8 cellular contexts compared by ENCODE assay signal in genomic region chr2:70191244-70191735, GRCh38. TPM values are rescaled to one million over a fixed set of nuclear protein-coding genes. Genes with fewer than 3 reads are reported as not detected.
DNase-seq lines count a peak whose midpoint lies in the region; TF ChIP-seq lines count a peak whose summit lies in the region.

No MANE protein-coding gene starts in this region.

- H2AFZ ChIP-seq in neural cell (ENCODE audit: low read depth, low read length) = peak overlapping the region; percentile 90

- in situ Hi-C loops in KBM-7 (cut with MboI; ENCODE audit: low pct_unique_long_range_greater_than_20kb, low sequenced_read_pairs) = no loop called here

- no peak for TF ChIP-seq EP300 in neural cell (conservative IDR thresholded peaks at IDR 0.05; ENCODE audit: poor library complexity, severe bottlenecking)

- no peak for TF ChIP-seq RAD21 in neural cell (conservative IDR thresholded peaks at IDR 0.05)

- H3K27ac ChIP-seq in BLaER1 (peak overlapping the region; percentile 98), duodenal mucosa (ENCODE audit: low read depth, low read length) (peak overlapping the region; percentile 95), neural cell (ENCODE audit: low read length) (peak overlapping the region; percentile 97)

- H3K4me2 ChIP-seq in BLaER1 (peak overlapping the region; percentile 82), neural cell (ENCODE audit: low read length) (no peak overlapping the region)

- H3K36me3 ChIP-seq in BLaER1 (no peaks in the 10 kb centered on the region), duodenal mucosa (ENCODE audit: control insufficient read depth in 1 of 2, insufficient read depth in 2 of 2, low read length in 2 of 2) (no peaks in the 10 kb centered on the region), neural cell (ENCODE audit: insufficient read depth, low read length) (no peaks in the 10 kb centered on the region)

- TF ChIP-seq POLR2A in NB4 (IDR thresholded peaks at IDR 0.05; ENCODE audit: extremely low read depth, insufficient read length) = no peak

- no peaks in the 10 kb centered on the region for H3K27me3 ChIP-seq in BLaER1
- no peaks in the 10 kb centered on the region for H3K27me3 ChIP-seq in duodenal mucosa (ENCODE audit: control insufficient read depth in 1 of 2, insufficient read depth in 2 of 2, low read length in 2 of 2)
- H3K27me3 ChIP-seq in neural cell (ENCODE audit: insufficient read depth, low read depth, low read length) = no peaks in the 10 kb centered on the region

- H3K4me1 ChIP-seq in BLaER1 (peaks cover 8% of the 10 kb centered on the region; the same call in 1 of the 2 replicates), duodenal mucosa (ENCODE audit: control insufficient read depth in 1 of 2, insufficient read depth in 2 of 2, low read length in 2 of 2) (peaks cover 0 to 11% of the 10 kb centered on the region in 2 donors)

- H3K4me3 ChIP-seq in BLaER1 (peak overlapping the region; percentile 73), NB4 (ENCODE audit: low read depth, low read length) (peak overlapping the region; percentile 91), duodenal mucosa (ENCODE audit: low read depth in 1 of 2, low read length in 2 of 2) (peak overlapping the region; percentile 95 to 100), neural cell (ENCODE audit: low read length) (peak overlapping the region; percentile 83)

- no peaks in the 10 kb centered on the region for H3K9me2 ChIP-seq in neural cell (ENCODE audit: insufficient read depth, low read length)

- no peaks in the 10 kb centered on the region for H3F3A ChIP-seq in neural cell (ENCODE audit: insufficient read depth, low read length, poor library complexity, severe bottlenecking)

- TF ChIP-seq CTCF in NB4 (IDR thresholded peaks at IDR 0.05; ENCODE audit: low read depth, low read length) (no peak), neural cell (IDR thresholded peaks at IDR 0.05; ENCODE audit: poor library complexity, severe bottlenecking) (no peak)

- DNase-seq in NB4 (ENCODE audit: low read depth) = no peak
- DNase-seq in DMS53 (lab: John Stamatoyannopoulos, UW) = no peak
- DNase-seq in GOT3 (lab: John Stamatoyannopoulos, UW) = no peak
- DNase-seq in medulla oblongata (ENCODE audit: extremely low spot score) = no peak
- DNase-seq in KBM-7 = no peak

- H3K9ac ChIP-seq in BLaER1 (peak overlapping the region; percentile 96), duodenal mucosa (ENCODE audit: low read depth in 1 of 2, low read length in 2 of 2) (peak overlapping the region; percentile 45 to 97), neural cell (ENCODE audit: low read length) (peak overlapping the region; percentile 95)

- H3K9me3 ChIP-seq in BLaER1 = no peaks in the 10 kb centered on the region
- H3K9me3 ChIP-seq in duodenal mucosa (ENCODE audit: control insufficient read depth in 1 of 2, low read length in 2 of 2) = no peaks in the 10 kb centered on the region
- H3K9me3 ChIP-seq in neural cell (ENCODE audit: low read length) = no peaks in the 10 kb centered on the region

- no peaks in the 10 kb centered on the region for H3K79me2 ChIP-seq in neural cell (replicated peaks; ENCODE audit: insufficient read depth, low read length)

- H4K20me1 ChIP-seq in BLaER1 (no peaks in the 10 kb centered on the region), neural cell (ENCODE audit: insufficient read depth) (no peaks in the 10 kb centered on the region)

TF ChIP-seq in neural cell, 6 proteins besides CTCF, POLR2A, EP300 and RAD21:
- no peak for TF ChIP-seq TAF1 (IDR thresholded peaks at IDR 0.05; ENCODE audit: low read depth)
- TF ChIP-seq MXI1 (conservative IDR thresholded peaks at IDR 0.05; ENCODE audit: poor library complexity, severe bottlenecking) = no peak
- TF ChIP-seq POLR2AphosphoS5 (IDR thresholded peaks at IDR 0.05) = no peak
- TF ChIP-seq EZH2 (IDR thresholded peaks at IDR 0.05; ENCODE audit: borderline replicate concordance, insufficient read depth, low read length, poor library complexity, severe bottlenecking) = no peak
- TF ChIP-seq SMC3 (conservative IDR thresholded peaks at IDR 0.05; ENCODE audit: poor library complexity) = no peak
- TF ChIP-seq REST (IDR thresholded peaks at IDR 0.05; ENCODE audit: borderline replicate concordance) = no peak

RNA-seq across cellular contexts. Expression of gene C2orf42, which starts 0.5 kb away (rescaled TPM):
- polyA plus RNA-seq in neural cell = 8.6 and 14.4 TPM in 2 replicates
- 32.1 and 34.1 TPM in 2 replicates for polyA minus RNA-seq in neural cell

RNA-seq across cellular contexts. Expression of gene TIA1, which starts 57.1 kb away (rescaled TPM):
- 1,165 and 1,297 TPM in 2 replicates for polyA plus RNA-seq in neural cell
- polyA minus RNA-seq in neural cell = 525 and 609 TPM in 2 replicates
